In genomic region chr12:26298785-26299621, GRCh38 we compare ENCODE assay signal across 8 cellular contexts.
DNase-seq lines count a peak whose midpoint lies in the region; ATAC-seq and TF ChIP-seq lines count a peak whose summit lies in the region.

No MANE protein-coding gene starts in this region.

- peak overlapping the region; percentile 39 for H3K4me3 ChIP-seq in AG10803 (ENCODE audit: low read length)
- no peak overlapping the region for H3K4me3 ChIP-seq in colonic mucosa
- H3K4me3 ChIP-seq in testis, result no peak overlapping the region

- no peaks in the 10 kb centered on the region for H3K4me1 ChIP-seq in colonic mucosa
- no peaks in the 10 kb centered on the region for H3K4me1 ChIP-seq in testis

- H3K9ac ChIP-seq in colonic mucosa (ENCODE audit: low read depth in 2 of 2, low read length in 2 of 2), result no peak overlapping the region

- DNase-seq in AG10803 (ENCODE audit: low read depth) (peak; percentile 71), OCI-M1 (lab: John Stamatoyannopoulos, UW) (peak; percentile 92), colonic mucosa (no peak), memory B cell (ENCODE audit: low spot score in 2 of 2) (peak in 1 of 2 donors; percentile 33), DMS153 treated with DMSO at 0.1 percent for 48 hours (lab: John Stamatoyannopoulos, UW; ENCODE audit: unreplicated experiment) (no peak), testis (no peak)

- peaks cover 2% of the 10 kb centered on the region for H3K36me3 Mint-ChIP-seq in memory B cell

- H3K4me3 Mint-ChIP-seq in memory B cell, result peak overlapping the region; percentile 35

- TF ChIP-seq POLR2A in testis (IDR thresholded peaks at IDR 0.05), result no peak

- ATAC-seq in GM18907 (IDR thresholded peaks at IDR 0.05; ENCODE audit: unreplicated experiment), result peak; percentile 98
- peak; percentile 97 for ATAC-seq in HG03039 (IDR thresholded peaks at IDR 0.05; ENCODE audit: unreplicated experiment)
- ATAC-seq in memory B cell (ENCODE audit: low read depth), result peak; percentile 96

- no peaks in the 10 kb centered on the region for H3K27me3 Mint-ChIP-seq in memory B cell

- peak; percentile 67 for TF ChIP-seq CTCF in AG10803 (conservative IDR thresholded peaks at IDR 0.05; ENCODE audit: low read length)
- no peak for TF ChIP-seq CTCF in colonic mucosa (IDR thresholded peaks at IDR 0.05)
- TF ChIP-seq CTCF in testis (IDR thresholded peaks at IDR 0.05), result peak in 1 of 3 experiments; percentile 3

- H3K9me3 ChIP-seq in colonic mucosa (no peaks in the 10 kb centered on the region), testis (no peaks in the 10 kb centered on the region)

- H3K4me1 Mint-ChIP-seq in memory B cell, result peaks cover 17% of the 10 kb centered on the region

- H3K36me3 ChIP-seq in colonic mucosa (no peaks in the 10 kb centered on the region), testis (ENCODE audit: low read depth, missing control alignments) (no peaks in the 10 kb centered on the region)

- H3K27me3 ChIP-seq in colonic mucosa (no peaks in the 10 kb centered on the region), testis (no peaks in the 10 kb centered on the region)

- no peaks in the 10 kb centered on the region for H3K9me3 Mint-ChIP-seq in memory B cell

- H3K27ac Mint-ChIP-seq in memory B cell, result peak overlapping the region; percentile 81

- intact Hi-C loops in colonic mucosa (cut with DNase I), result no loop called here
- intact Hi-C loops in testis (cut with DNase I; ENCODE audit: low total_unique reads), result no loop called here

- peak overlapping the region; percentile 7 for H3K27ac ChIP-seq in colonic mucosa
- peak overlapping the region in 1 of 2 donors; percentile 12 for H3K27ac ChIP-seq in testis

- 59 to 61% methylated on average over 6 of the region's 6 CpGs for WGBS in testis, 2 donors

Comparison
In these comparisons a context has a peak if more than half of its experiments do, and no peak if none do; other contexts are left out.
1. DNase-seq: peak in AG10803 (single experiment) and OCI-M1 (single experiment); none in colonic mucosa (single experiment), DMS153 treated with DMSO at 0.1 percent for 48 hours (single experiment) and testis (single experiment).
2. Peak in every context shown above with its lines, with median percentiles within 50 percentile points of each other: ATAC-seq.